1 cellular context compared by ENCODE assay signal in genomic region chr9:76369583-76369982, GRCh38.
TF ChIP-seq lines count a peak whose summit lies in the region.

No MANE protein-coding gene starts in this region.

TF ChIP-seq in K562, 482 proteins besides CTCF, POLR2A, EP300 and RAD21 (continued from another document):
- TF ChIP-seq ZNF766 (CRISPR knock-in tag; conservative IDR thresholded peaks at IDR 0.05): 0 out of 2 replicates have a peak, but pooled peaks have one; percentile 38
- 0 out of 2 replicates have a peak, but pooled peaks have one; percentile 32 for TF ChIP-seq KLF16 (IDR thresholded peaks at IDR 0.05)
- no peak for TF ChIP-seq YBX1 (IDR thresholded peaks at IDR 0.05)
TF ChIP-seq in K562: peak in this region for 18.
